ENCODE assay signal across 8 cellular contexts in genomic region chr9:71768388-71769174, GRCh38. TPM values are rescaled to one million over a fixed set of nuclear protein-coding genes. Genes with fewer than 3 reads are reported as not detected.
DNase-seq lines count a peak whose midpoint lies in the region; ATAC-seq, FAIRE-seq and TF ChIP-seq lines count a peak whose summit lies in the region.

A gene with protein sequence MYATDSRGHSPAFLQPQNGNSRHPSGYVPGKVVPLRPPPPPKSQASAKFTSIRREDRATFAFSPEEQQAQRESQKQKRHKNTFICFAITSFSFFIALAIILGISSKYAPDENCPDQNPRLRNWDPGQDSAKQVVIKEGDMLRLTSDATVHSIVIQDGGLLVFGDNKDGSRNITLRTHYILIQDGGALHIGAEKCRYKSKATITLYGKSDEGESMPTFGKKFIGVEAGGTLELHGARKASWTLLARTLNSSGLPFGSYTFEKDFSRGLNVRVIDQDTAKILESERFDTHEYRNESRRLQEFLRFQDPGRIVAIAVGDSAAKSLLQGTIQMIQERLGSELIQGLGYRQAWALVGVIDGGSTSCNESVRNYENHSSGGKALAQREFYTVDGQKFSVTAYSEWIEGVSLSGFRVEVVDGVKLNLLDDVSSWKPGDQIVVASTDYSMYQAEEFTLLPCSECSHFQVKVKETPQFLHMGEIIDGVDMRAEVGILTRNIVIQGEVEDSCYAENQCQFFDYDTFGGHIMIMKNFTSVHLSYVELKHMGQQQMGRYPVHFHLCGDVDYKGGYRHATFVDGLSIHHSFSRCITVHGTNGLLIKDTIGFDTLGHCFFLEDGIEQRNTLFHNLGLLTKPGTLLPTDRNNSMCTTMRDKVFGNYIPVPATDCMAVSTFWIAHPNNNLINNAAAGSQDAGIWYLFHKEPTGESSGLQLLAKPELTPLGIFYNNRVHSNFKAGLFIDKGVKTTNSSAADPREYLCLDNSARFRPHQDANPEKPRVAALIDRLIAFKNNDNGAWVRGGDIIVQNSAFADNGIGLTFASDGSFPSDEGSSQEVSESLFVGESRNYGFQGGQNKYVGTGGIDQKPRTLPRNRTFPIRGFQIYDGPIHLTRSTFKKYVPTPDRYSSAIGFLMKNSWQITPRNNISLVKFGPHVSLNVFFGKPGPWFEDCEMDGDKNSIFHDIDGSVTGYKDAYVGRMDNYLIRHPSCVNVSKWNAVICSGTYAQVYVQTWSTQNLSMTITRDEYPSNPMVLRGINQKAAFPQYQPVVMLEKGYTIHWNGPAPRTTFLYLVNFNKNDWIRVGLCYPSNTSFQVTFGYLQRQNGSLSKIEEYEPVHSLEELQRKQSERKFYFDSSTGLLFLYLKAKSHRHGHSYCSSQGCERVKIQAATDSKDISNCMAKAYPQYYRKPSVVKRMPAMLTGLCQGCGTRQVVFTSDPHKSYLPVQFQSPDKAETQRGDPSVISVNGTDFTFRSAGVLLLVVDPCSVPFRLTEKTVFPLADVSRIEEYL (N-terminal part only) (minus strand): TSS chr9:71768513. CDS start chr9:71750373, 18,140 bp downstream.

- 0% methylated on average over 7 of the region's 86 CpGs for WGBS in right lobe of liver (ENCODE audit: insufficient coverage, low coverage, low lambda C conversion rate, missing lambda C conversion rate)

- intact Hi-C loops in activated CD4-positive, alpha-beta memory T cell treated with anti-CD3 and anti-CD28 coated beads for 36 hours (cut with micrococcal nuclease), result loop anchor here (1.0 to 5.0 kb wide), 14 partner anchors 34 to 1384 kb away; partner anchors contain the start of genes ANXA1 and KLF9
- intact Hi-C loops in right lobe of liver (cut with DNase I), result loop anchor here in 1 of 2 donors (10.0 kb wide), 1 partner anchor 154 kb away; no protein-coding TSS in a partner anchor

- no peaks in the 10 kb centered on the region for H3K27me3 Mint-ChIP-seq in activated CD4-positive, alpha-beta memory T cell treated with anti-CD3 and anti-CD28 coated beads for 36 hours

- H3K27me3 ChIP-seq in right lobe of liver, result no peaks in the 10 kb centered on the region

- CTCF ChIA-PET in activated CD4-positive, alpha-beta memory T cell treated with anti-CD3 and anti-CD28 coated beads for 36 hours (lab: Charles Lee), result interaction anchor here (0.6 to 4.5 kb wide), 9 partner anchors 12 to 484 kb away, joined by 3 to 56 read pairs (median 5); no protein-coding TSS in a partner anchor

- no peaks in the 10 kb centered on the region for H3K36me3 ChIP-seq in right lobe of liver

- peaks cover 29% of the 10 kb centered on the region for H3K4me1 Mint-ChIP-seq in activated CD4-positive, alpha-beta memory T cell treated with anti-CD3 and anti-CD28 coated beads for 36 hours (ENCODE audit: low read depth)

- peak within 1 kb of the TSS; percentile 69 to 91 (median 89) for H3K4me3 ChIP-seq in right lobe of liver

- POLR2A ChIA-PET in activated CD4-positive, alpha-beta memory T cell treated with anti-CD3 and anti-CD28 coated beads for 36 hours (lab: Charles Lee), result interaction anchor here (1.0 to 6.0 kb wide), 6 partner anchors 12 to 597 kb away, joined by 3 to 54 read pairs (median 4); no protein-coding TSS in a partner anchor

- H3K4me3 Mint-ChIP-seq in activated CD4-positive, alpha-beta memory T cell treated with anti-CD3 and anti-CD28 coated beads for 36 hours, result peak within 1 kb of the TSS; percentile 87

- peak within 1 kb of the TSS; percentile 91 for H3K27ac Mint-ChIP-seq in activated CD4-positive, alpha-beta memory T cell treated with anti-CD3 and anti-CD28 coated beads for 36 hours

- DNase-seq in GM19239 (ENCODE audit: insufficient read length, low spot score) (peak; percentile 50), NCI-H69 (lab: John Stamatoyannopoulos, UW) (peak; percentile 96), dermis microvascular lymphatic vessel endothelial cell (ENCODE audit: low read depth in 2 of 2) (peak; percentile 71 to 92), right lobe of liver (peak; percentile 94 to 96 (median 96))
- peak; percentile 91 for DNase-seq in activated CD4-positive, alpha-beta memory T cell treated with anti-CD3 and anti-CD28 coated beads for 36 hours
- peak; percentile 86 to 91 for DNase-seq in stimulated activated CD4-positive, alpha-beta T cell treated with anti-CD3 and anti-CD28 coated beads, Interleukin-4, amount 100 ng/mL, for 4 hours

- peak; percentile 97 for TF ChIP-seq POLR2A in right lobe of liver (IDR thresholded peaks at IDR 0.05)

- TF ChIP-seq CTCF in C4-2B (conservative IDR thresholded peaks at IDR 0.05) (no peak), right lobe of liver (IDR thresholded peaks at IDR 0.05) (peak; percentile 26 to 46 (median 41))

- peak; percentile 88 for FAIRE-seq in GM19239 (lab: Jason Lieb, UNC)

- H3K9me3 ChIP-seq in right lobe of liver, result no peaks in the 10 kb centered on the region

- ATAC-seq in HG03442 (IDR thresholded peaks at IDR 0.05; ENCODE audit: unreplicated experiment) (peak; percentile 79), right lobe of liver (peak; percentile 69 to 87 (median 81))

- H3K27ac ChIP-seq in C4-2B (peak within 1 kb of the TSS; percentile 89), right lobe of liver (peak within 1 kb of the TSS; percentile 94 to 99 (median 98))

- H3K36me3 Mint-ChIP-seq in activated CD4-positive, alpha-beta memory T cell treated with anti-CD3 and anti-CD28 coated beads for 36 hours, result peaks cover 13% of the 10 kb centered on the region

- no peaks in the 10 kb centered on the region for H3K9me3 Mint-ChIP-seq in activated CD4-positive, alpha-beta memory T cell treated with anti-CD3 and anti-CD28 coated beads for 36 hours

- H3K4me1 ChIP-seq in right lobe of liver, result peaks cover 0 to 39% (median 11%) of the 10 kb centered on the region in 4 donors

RNA-seq across cellular contexts. Expression of the gene that starts here (rescaled TPM):
- 10 to 100 TPM; 56.5 to 70.1 TPM for total RNA-seq in activated CD4-positive, alpha-beta memory T cell treated with anti-CD3 and anti-CD28 coated beads for 36 hours
- total RNA-seq in dermis microvascular lymphatic vessel endothelial cell (258 and 645 TPM in 2 replicates), right lobe of liver (10 to 100 TPM; 40.9 to 92.8 (median 56.5) TPM)

Comparison
In these comparisons a context has a peak if more than half of its experiments do, and no peak if none do; other contexts are left out.
1. Peak in every context shown above with its lines: DNase-seq, ATAC-seq, H3K4me3 ChIP-seq and H3K27ac ChIP-seq.